In genomic region chr1:27659497-27660299, GRCh38 we compare ENCODE assay signal across 1 cellular context.
TF ChIP-seq lines count a peak whose summit lies in the region.

No MANE protein-coding gene starts in this region.

TF ChIP-seq in GM12878, 131 proteins besides CTCF, POLR2A, EP300 and RAD21 (continued from another document):
- TF ChIP-seq REST (IDR thresholded peaks at IDR 0.05; ENCODE audit: low read depth, low read length) (no peak), NR2F1 (conservative IDR thresholded peaks at IDR 0.05) (peak; percentile 75), FOS (IDR thresholded peaks at IDR 0.05; ENCODE audit: borderline replicate concordance, extremely low read depth, insufficient read length) (no peak), MTA3 (IDR thresholded peaks at IDR 0.05; ENCODE audit: borderline replicate concordance, low read length) (no peak), DPF2 (IDR thresholded peaks at IDR 0.05) (peak; percentile 82), CEBPB (IDR thresholded peaks at IDR 0.05; ENCODE audit: borderline replicate concordance in 1 of 2, low read depth in 2 of 2, low read length in 2 of 2) (no peak), SMAD1 (IDR thresholded peaks at IDR 0.05; ENCODE audit: low read depth, partially characterized antibody) (peak; percentile 88), IKZF1 (conservative IDR thresholded peaks at IDR 0.05) (peak; percentile 72), SIX5 (IDR thresholded peaks at IDR 0.05; ENCODE audit: low read depth, low read length, severe bottlenecking) (no peak), IRF5 (IDR thresholded peaks at IDR 0.05; ENCODE audit: borderline replicate concordance) (no peak), BCLAF1 (IDR thresholded peaks at IDR 0.05) (no peak), NFXL1 (IDR thresholded peaks at IDR 0.05; ENCODE audit: borderline replicate concordance) (no peak), YBX1 (IDR thresholded peaks at IDR 0.05) (no peak), FOXK2 (IDR thresholded peaks at IDR 0.05) (no peak), SP1 (IDR thresholded peaks at IDR 0.05; ENCODE audit: low read depth, low read length) (peak; percentile 66), IRF3 (IDR thresholded peaks at IDR 0.05) (no peak), PAX8 (IDR thresholded peaks at IDR 0.05) (no peak)
